Comparison of ENCODE assay signal across 8 cellular contexts in the genomic region with DNA sequence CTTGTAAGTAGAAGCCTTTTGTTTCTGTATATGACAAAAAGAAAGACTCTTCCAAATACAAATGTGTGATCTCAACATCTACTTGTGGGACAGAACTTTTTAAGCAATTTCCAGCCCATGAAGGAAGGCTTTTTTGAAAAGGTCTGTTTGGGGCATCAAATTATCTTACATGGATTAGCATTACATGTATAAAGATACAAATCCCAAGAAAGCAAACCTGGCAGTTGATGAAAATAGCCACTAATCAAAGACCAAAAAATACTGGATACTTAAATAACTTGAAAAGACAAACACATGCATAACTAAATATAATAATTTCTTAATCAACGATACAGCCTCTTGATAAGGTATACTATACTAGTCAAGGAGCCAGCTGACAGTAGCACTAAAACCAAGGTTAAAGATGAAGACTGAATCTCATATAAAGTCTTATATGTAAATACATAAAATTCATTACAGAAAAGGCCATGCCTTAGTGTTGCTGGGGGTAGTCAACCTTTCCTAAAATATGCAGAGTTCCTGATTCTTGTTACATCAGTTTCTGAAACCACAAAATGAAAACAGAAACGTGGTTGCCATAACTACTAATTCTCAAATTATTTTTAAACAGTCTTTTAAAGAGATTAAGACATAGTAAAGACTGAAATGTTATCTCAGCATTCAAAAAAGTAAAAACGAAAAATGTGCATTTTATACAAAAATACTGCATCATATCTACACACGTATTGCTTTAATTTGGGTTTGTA. TPM values are rescaled to one million over a fixed set of nuclear protein-coding genes. Genes with fewer than 3 reads are reported as not detected.
DNase-seq lines count a peak whose midpoint lies in the region; ATAC-seq and TF ChIP-seq lines count a peak whose summit lies in the region.

No MANE protein-coding gene starts in this region.

- no peaks in the 10 kb centered on the region for H3K27me3 Mint-ChIP-seq in T-helper 17 cell
- H3K27me3 Mint-ChIP-seq in stimulated activated memory B cell treated with anti-CD40 and anti-IgM and Interleukin-4, amounts not matched to agents 10 μg/mL and 1 μg/mL and 100 μg/mL, for 72 hours = no peaks in the 10 kb centered on the region

- H3K4me3 ChIP-seq in fibroblast of pulmonary artery (replicated peaks; ENCODE audit: low read depth, low read length) = peak overlapping the region; percentile 76

- in situ Hi-C loops in GM13976 (cut with MboI; ENCODE audit: low sequenced_read_pairs, unreplicated experiment) = no loop called here

- peak overlapping the region; percentile 94 for H3K4me3 Mint-ChIP-seq in T-helper 17 cell
- H3K4me3 Mint-ChIP-seq in stimulated activated memory B cell treated with anti-CD40 and anti-IgM and Interleukin-4, amounts not matched to agents 10 μg/mL and 1 μg/mL and 100 μg/mL, for 72 hours = no peak overlapping the region

- DNase-seq in EH (ENCODE audit: low read depth) = peak; percentile 73
- DNase-seq in T-helper 17 cell = no peak
- DNase-seq in fibroblast of pulmonary artery (ENCODE audit: low read depth) = peak; percentile 79
- no peak for DNase-seq in NCI-H1694 treated with DMSO at 0.1 percent for 48 hours (lab: John Stamatoyannopoulos, UW)
- no peak for DNase-seq in GM13976 (ENCODE audit: low spot score)
- no peak for DNase-seq in middle frontal gyrus (ENCODE audit: extremely low spot score, low spot score)

- peaks cover 46% of the 10 kb centered on the region for H3K4me1 Mint-ChIP-seq in T-helper 17 cell
- H3K4me1 Mint-ChIP-seq in stimulated activated memory B cell treated with anti-CD40 and anti-IgM and Interleukin-4, amounts not matched to agents 10 μg/mL and 1 μg/mL and 100 μg/mL, for 72 hours = peaks cover 61% of the 10 kb centered on the region

- peak; percentile 56 for ATAC-seq in HG02885 (IDR thresholded peaks at IDR 0.05; ENCODE audit: poor library complexity, unreplicated experiment)
- ATAC-seq in T-helper 17 cell = peak; percentile 39
- ATAC-seq in stimulated activated memory B cell treated with anti-CD40 and anti-IgM and Interleukin-4, amounts not matched to agents 10 μg/mL and 1 μg/mL and 100 μg/mL, for 72 hours = no peak

- peak overlapping the region; percentile 98 for H3K27ac Mint-ChIP-seq in T-helper 17 cell
- H3K27ac Mint-ChIP-seq in stimulated activated memory B cell treated with anti-CD40 and anti-IgM and Interleukin-4, amounts not matched to agents 10 μg/mL and 1 μg/mL and 100 μg/mL, for 72 hours = peak overlapping the region; percentile 61

- H3K36me3 Mint-ChIP-seq in T-helper 17 cell (ENCODE audit: low read depth) = peaks cover 3% of the 10 kb centered on the region
- H3K36me3 Mint-ChIP-seq in stimulated activated memory B cell treated with anti-CD40 and anti-IgM and Interleukin-4, amounts not matched to agents 10 μg/mL and 1 μg/mL and 100 μg/mL, for 72 hours = peaks cover 17% of the 10 kb centered on the region

- H3K9me3 Mint-ChIP-seq in stimulated activated memory B cell treated with anti-CD40 and anti-IgM and Interleukin-4, amounts not matched to agents 10 μg/mL and 1 μg/mL and 100 μg/mL, for 72 hours = peaks cover 3% of the 10 kb centered on the region

- H3K9me3 ChIP-seq in T-helper 17 cell (ENCODE audit: control insufficient read depth, low read length, poor library complexity, severe bottlenecking) = no peaks in the 10 kb centered on the region

- TF ChIP-seq CTCF in fibroblast of pulmonary artery (IDR thresholded peaks at IDR 0.05; ENCODE audit: low read length, missing control alignments) (no peak), GM13976 (IDR thresholded peaks at IDR 0.05; ENCODE audit: borderline replicate concordance, control extremely low read depth, extremely low read depth, insufficient read depth, missing control alignments) (no peak)

RNA-seq across cellular contexts. Expression of a gene that starts 2.0 kb away (rescaled TPM):
- 100 to 1,000 TPM in 1 of 2 donors, 10 to 100 TPM in 1; 86.2 to 105 TPM for total RNA-seq in T-helper 17 cell

Comparison
In these comparisons a context has a peak if more than half of its experiments do, and no peak if none do; other contexts are left out.
1. DNase-seq: peak in EH (single experiment) and fibroblast of pulmonary artery (single experiment); none in T-helper 17 cell (0 of 3), NCI-H1694 treated with DMSO at 0.1 percent for 48 hours (single experiment), GM13976 (single experiment) and middle frontal gyrus (single experiment).